1 cellular context compared by ENCODE assay signal in genomic region chr9:26604076-26604662, GRCh38.
TF ChIP-seq lines count a peak whose summit lies in the region.

No MANE protein-coding gene starts in this region.

TF ChIP-seq in GM12878, 131 proteins besides CTCF, POLR2A, EP300 and RAD21:
- no peak for TF ChIP-seq IRF3 (IDR thresholded peaks at IDR 0.05)
- TF ChIP-seq MTA2 (IDR thresholded peaks at IDR 0.05; ENCODE audit: low read depth), result peak; percentile 57; the same call in 1 of the 2 replicates
- no peak for TF ChIP-seq SP1 (IDR thresholded peaks at IDR 0.05; ENCODE audit: low read depth, low read length)
- TF ChIP-seq RELA (IDR thresholded peaks at IDR 0.05; ENCODE audit: borderline replicate concordance, partially characterized antibody), result no peak
- TF ChIP-seq MEF2B (IDR thresholded peaks at IDR 0.05; ENCODE audit: partially characterized antibody, poor library complexity, severe bottlenecking), result peak; percentile 46
- TF ChIP-seq TARDBP (IDR thresholded peaks at IDR 0.05; ENCODE audit: borderline replicate concordance), result no peak
- TF ChIP-seq IKZF2 (IDR thresholded peaks at IDR 0.05), result 0 out of 4 replicates have a peak, but pooled peaks of 1 of the 2 experiments have one; percentile 16
TF ChIP-seq in GM12878: peak in this region for 3.
